8 cellular contexts compared by ENCODE assay signal in the genomic region with DNA sequence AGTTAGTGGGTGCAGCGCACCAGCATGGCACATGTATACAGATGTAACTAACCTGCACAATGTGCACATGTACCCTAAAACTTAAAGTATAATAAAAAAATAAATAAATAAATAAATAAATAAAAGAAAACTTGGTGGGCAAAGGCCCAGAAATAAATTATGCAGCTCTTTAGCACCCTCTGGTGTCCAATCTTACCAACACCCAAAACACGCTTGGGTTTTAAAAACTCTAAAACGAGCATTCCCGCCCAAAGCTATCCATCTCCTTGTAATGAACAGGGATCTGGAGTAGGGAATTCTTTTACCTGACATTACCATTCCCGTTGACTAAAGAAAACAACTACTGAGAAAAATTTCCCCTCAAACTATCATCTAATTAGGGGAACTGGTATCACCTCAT.
DNase-seq lines count a peak whose midpoint lies in the region; ATAC-seq, FAIRE-seq and TF ChIP-seq lines count a peak whose summit lies in the region.
"Had no signal": no experiment of that assay in that cellular context is flagged by ENCODE, and none has a peak within 500 bp of the region (broad histone marks: within the 10 kb centered on the region; RNA-seq: fewer than 3 reads in every experiment).

No MANE protein-coding gene starts in this region.

- ATAC-seq in HG02981 (IDR thresholded peaks at IDR 0.05; ENCODE audit: unreplicated experiment), result no peak
- ATAC-seq in HG02610 (IDR thresholded peaks at IDR 0.05; ENCODE audit: unreplicated experiment), result no peak

- H3K36me3 Mint-ChIP-seq in activated naive CD4-positive, alpha-beta T cell treated with anti-CD3 and anti-CD28 coated beads, Interleukin-2, amount 10 ng/mL, durations not matched to agents 7 days and 5 days, result no peaks in the 10 kb centered on the region

- FAIRE-seq in bronchial epithelial cell (lab: Jason Lieb, UNC), result no peak

- H3K4me3 Mint-ChIP-seq in activated naive CD4-positive, alpha-beta T cell treated with anti-CD3 and anti-CD28 coated beads, Interleukin-2, amount 10 ng/mL, durations not matched to agents 7 days and 5 days, result no peak overlapping the region

- no peaks in the 10 kb centered on the region for H3K27me3 ChIP-seq in bronchial epithelial cell (ENCODE audit: control insufficient read depth, insufficient read depth, low read length)

- peak; percentile 38 for TF ChIP-seq CTCF in bronchial epithelial cell (IDR thresholded peaks at IDR 0.05; ENCODE audit: insufficient read depth, low read length, severe bottlenecking)

- H3K27ac Mint-ChIP-seq in activated naive CD4-positive, alpha-beta T cell treated with anti-CD3 and anti-CD28 coated beads, Interleukin-2, amount 10 ng/mL, durations not matched to agents 7 days and 5 days, result no peak overlapping the region

- H3K27me3 Mint-ChIP-seq in activated naive CD4-positive, alpha-beta T cell treated with anti-CD3 and anti-CD28 coated beads, Interleukin-2, amount 10 ng/mL, durations not matched to agents 7 days and 5 days, result no peaks in the 10 kb centered on the region

- H3K36me3 ChIP-seq in bronchial epithelial cell (ENCODE audit: control insufficient read depth, insufficient read depth, low read length), result no peaks in the 10 kb centered on the region

- DNase-seq in ELR (ENCODE audit: low read depth), result peak; percentile 26
- peak; percentile 36 to 56 for DNase-seq in Kasumi-1 (lab: John Stamatoyannopoulos, UW)
- DNase-seq in bronchial epithelial cell (ENCODE audit: low read depth), result peak; percentile 20
- DNase-seq in myocyte (ENCODE audit: low read depth), result peak; percentile 21
- DNase-seq in activated naive CD4-positive, alpha-beta T cell treated with anti-CD3 and anti-CD28 coated beads, Interleukin-2, amount 10 ng/mL, durations not matched to agents 7 days and 5 days, result no peak
- DNase-seq: T-helper 2 cell had no signal

- no peaks in the 10 kb centered on the region for H3K4me1 Mint-ChIP-seq in activated naive CD4-positive, alpha-beta T cell treated with anti-CD3 and anti-CD28 coated beads, Interleukin-2, amount 10 ng/mL, durations not matched to agents 7 days and 5 days

- H3K4me3 ChIP-seq in bronchial epithelial cell (ENCODE audit: low read depth, low read length), result no peak overlapping the region

- H3K9me3 Mint-ChIP-seq in activated naive CD4-positive, alpha-beta T cell treated with anti-CD3 and anti-CD28 coated beads, Interleukin-2, amount 10 ng/mL, durations not matched to agents 7 days and 5 days, result peaks cover 2% of the 10 kb centered on the region

- CTCF ChIA-PET in activated naive CD4-positive, alpha-beta T cell treated with anti-CD3 and anti-CD28 coated beads, Interleukin-2, amount 10 ng/mL, durations not matched to agents 7 days and 5 days (lab: Charles Lee), result no interaction called here
